8 cellular contexts compared by ENCODE assay signal in the genomic region with DNA sequence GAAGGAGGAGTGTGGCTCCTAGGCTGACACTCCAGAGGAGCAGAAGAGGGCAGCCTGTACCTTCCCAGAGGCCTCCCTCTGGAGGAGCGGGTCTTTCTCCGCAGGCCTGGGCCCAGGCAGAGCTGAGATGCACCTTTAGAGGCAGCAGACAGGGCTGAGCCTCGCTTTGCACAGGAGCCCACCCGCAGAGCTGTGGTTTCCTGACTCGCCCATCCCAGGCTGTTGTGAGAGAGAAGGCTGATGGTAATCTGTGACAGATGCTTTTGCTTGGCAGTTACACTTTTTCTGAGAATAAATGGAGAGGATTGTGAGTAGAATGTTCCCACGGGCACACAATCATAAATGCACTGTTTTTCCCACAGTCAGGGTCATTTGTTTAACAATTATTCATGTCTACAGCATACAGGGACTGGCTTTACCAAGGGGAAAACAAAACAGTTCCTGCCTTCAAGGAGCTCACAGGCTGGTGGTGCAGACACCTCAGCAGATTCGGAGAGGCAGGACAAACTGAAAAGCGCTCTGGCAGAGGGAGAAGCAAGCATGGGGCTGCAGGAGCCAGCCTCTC. TPM values are rescaled to one million over a fixed set of nuclear protein-coding genes. Genes with fewer than 3 reads are reported as not detected.
DNase-seq lines count a peak whose midpoint lies in the region; ATAC-seq, FAIRE-seq and TF ChIP-seq lines count a peak whose summit lies in the region.

No MANE protein-coding gene starts in this region.

- no peak overlapping the region for H2AFZ ChIP-seq in astrocyte (ENCODE audit: low read depth, low read length)

- H3K4me1 Mint-ChIP-seq in astrocyte (ENCODE audit: low read depth, unreplicated experiment) (peaks cover 26% of the 10 kb centered on the region), mesothelial cell of epicardium (peaks cover 52% of the 10 kb centered on the region)

- H3K27me3 Mint-ChIP-seq in astrocyte (ENCODE audit: low read depth, unreplicated experiment) (no peaks in the 10 kb centered on the region), mesothelial cell of epicardium (ENCODE audit: low read depth) (no peaks in the 10 kb centered on the region)

- TF ChIP-seq CTCF in astrocyte (IDR thresholded peaks at IDR 0.05; ENCODE audit: insufficient read depth, low read depth, low read length) (no peak), mesothelial cell of epicardium (IDR thresholded peaks at IDR 0.05; ENCODE audit: unreplicated experiment) (no peak)

- DNase-seq in T-helper 22 cell (ENCODE audit: low read depth) = peak; percentile 90
- peak; percentile 69 for DNase-seq in astrocyte (ENCODE audit: low read depth)
- no peak for DNase-seq in mesothelial cell of epicardium (ENCODE audit: low spot score in 2 of 2, unreplicated experiment in 2 of 2)
- DNase-seq in NCI-H82 (lab: John Stamatoyannopoulos, UW) = no peak

- peaks cover 50% of the 10 kb centered on the region for H3K79me2 ChIP-seq in astrocyte (ENCODE audit: insufficient read depth, low read length)

- no peak for FAIRE-seq in astrocyte (lab: Jason Lieb, UNC)

- peak overlapping the region; percentile 51 for H3K9ac ChIP-seq in astrocyte (ENCODE audit: low read length)

- ATAC-seq in GM18858 (IDR thresholded peaks at IDR 0.05; ENCODE audit: unreplicated experiment) (peak; percentile 50), HG03354 (IDR thresholded peaks at IDR 0.05; ENCODE audit: poor library complexity, severe bottlenecking, unreplicated experiment) (peak; percentile 74), GM21723 (IDR thresholded peaks at IDR 0.05; ENCODE audit: unreplicated experiment) (no peak)

- peak overlapping the region; percentile 58 for H3K4me2 ChIP-seq in astrocyte (ENCODE audit: low read length)

- H3K9me3 Mint-ChIP-seq in astrocyte (ENCODE audit: unreplicated experiment) (no peaks in the 10 kb centered on the region), mesothelial cell of epicardium (no peaks in the 10 kb centered on the region)

- no peaks in the 10 kb centered on the region for H3K36me3 ChIP-seq in astrocyte (ENCODE audit: insufficient read depth, low read length)
- H3K36me3 ChIP-seq in thymus (ENCODE audit: control insufficient read depth, insufficient read depth) = peaks cover 23% of the 10 kb centered on the region

- H3K4me3 Mint-ChIP-seq in astrocyte (ENCODE audit: unreplicated experiment) = no peak overlapping the region
- H3K4me3 Mint-ChIP-seq in mesothelial cell of epicardium = no peak overlapping the region

- H4K20me1 ChIP-seq in astrocyte (ENCODE audit: insufficient read depth, low read length) = peaks cover 88% of the 10 kb centered on the region

- H3K27ac Mint-ChIP-seq in astrocyte (ENCODE audit: unreplicated experiment) (peak overlapping the region; percentile 5), mesothelial cell of epicardium (peak overlapping the region; percentile 42)

- whole genome bisulfite sequencing in thymus = 5% methylated on average over 8 of the region's 8 CpGs

- no peak overlapping the region for H3K4me3 ChIP-seq in astrocyte (ENCODE audit: insufficient read depth, low read depth, low read length)
- H3K4me3 ChIP-seq in thymus (ENCODE audit: low read length) = peak overlapping the region; percentile 22

- H3K9me3 ChIP-seq in astrocyte (ENCODE audit: insufficient read depth, low read depth, low read length) (no peaks in the 10 kb centered on the region), thymus (ENCODE audit: control insufficient read depth) (no peaks in the 10 kb centered on the region)

- H3K4me1 ChIP-seq in astrocyte (ENCODE audit: insufficient read depth, low read length) (peaks cover 25% of the 10 kb centered on the region), thymus (ENCODE audit: control insufficient read depth, insufficient read depth, low read length) (peaks cover 76% of the 10 kb centered on the region)

- H3K36me3 Mint-ChIP-seq in astrocyte (ENCODE audit: low read depth, unreplicated experiment) (peaks cover 4% of the 10 kb centered on the region), mesothelial cell of epicardium (no peaks in the 10 kb centered on the region)

- H3K27ac ChIP-seq in astrocyte (ENCODE audit: low read depth, low read length) (peak overlapping the region; percentile 52), thymus (ENCODE audit: low read depth) (peak overlapping the region; percentile 80)

- no peaks in the 10 kb centered on the region for H3K27me3 ChIP-seq in astrocyte (ENCODE audit: insufficient read depth, low read length)
- H3K27me3 ChIP-seq in thymus (ENCODE audit: control insufficient read depth, insufficient read depth) = no peaks in the 10 kb centered on the region

RNA-seq across cellular contexts. Expression of gene EVL, which starts 13.9 kb away (rescaled TPM):
- total RNA-seq in astrocyte (48.9 and 50.2 TPM in 2 replicates), mesothelial cell of epicardium (244 to 250 TPM (median 244 TPM) in 3 replicates)
- 233 TPM for polyA plus RNA-seq in thymus

Comparison
In these comparisons a context has a peak if more than half of its experiments do, and no peak if none do; other contexts are left out.
1. DNase-seq: peak in T-helper 22 cell (single experiment) and astrocyte (single experiment); none in mesothelial cell of epicardium (0 of 2) and NCI-H82 (single experiment).